Comparison of ENCODE assay signal across 8 cellular contexts in the genomic region with DNA sequence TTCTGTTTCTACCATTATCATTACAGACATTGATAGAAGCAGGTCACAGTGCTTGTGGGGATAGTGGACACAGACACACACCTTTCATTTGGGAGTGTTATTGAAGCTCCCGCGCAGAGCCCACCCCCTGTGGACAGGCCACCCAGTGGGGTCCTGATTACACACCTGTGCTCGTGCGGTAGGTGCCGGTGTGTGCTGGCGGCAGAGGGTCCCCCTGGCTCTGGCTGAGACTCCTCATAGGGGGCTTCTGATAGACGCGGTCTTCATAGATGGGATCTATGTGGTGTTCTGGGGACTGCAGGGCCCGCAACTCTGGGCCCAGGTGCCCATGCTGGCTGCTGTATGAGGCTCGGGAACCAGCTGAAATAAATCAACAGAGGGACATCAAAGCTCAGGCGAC.
"Had no signal": no experiment of that assay in that cellular context is flagged by ENCODE, and none has a peak within 500 bp of the region (broad histone marks: within the 10 kb centered on the region; RNA-seq: fewer than 3 reads in every experiment).

No MANE protein-coding gene starts in this region.

- DNase-seq: GM23248, GOT3, H7, H9, HCEC 1CT, HFFc6 had no signal

- H2AFZ ChIP-seq: GM23248, GM23338 had no signal

- H3K9ac ChIP-seq: GM23248 had no signal

- H3K27ac ChIP-seq: GM23248 had no signal

- H3K36me3 ChIP-seq: HAP-1 had no signal

- H3K4me2 ChIP-seq: GM23338 had no signal

- H3K9me3 ChIP-seq: HAP-1 had no signal

- H3K4me1 ChIP-seq: HAP-1 had no signal

- H3K4me3 ChIP-seq: GM23248, GM23338, HAP-1 had no signal
